In genomic region chr11:1305558-1306056, GRCh38 we compare ENCODE assay signal across 14 cellular contexts. TPM values are rescaled to one million over a fixed set of nuclear protein-coding genes. Genes with fewer than 3 reads are reported as not detected.
DNase-seq lines count a peak whose midpoint lies in the region; ATAC-seq and TF ChIP-seq lines count a peak whose summit lies in the region.
"Had no signal": no experiment of that assay in that cellular context is flagged by ENCODE, and none has a peak within 500 bp of the region (broad histone marks: within the 10 kb centered on the region; RNA-seq: fewer than 3 reads in every experiment).

No MANE protein-coding gene starts in this region.

- no peak overlapping the region for H2AFZ ChIP-seq in Loucy (ENCODE audit: low read length)

- in situ Hi-C loops in ACHN (cut with HindIII; ENCODE audit: low pct_ligation_motif_present, low pct_unique_long_range_greater_than_20kb, low sequenced_read_pairs): no loop called here

- H3K4me3 ChIP-seq in Loucy (ENCODE audit: low read length, poor library complexity, severe bottlenecking) (no peak overlapping the region), psoas muscle (no peak overlapping the region)
- H3K4me3 ChIP-seq: breast epithelium had no signal

- peaks cover 0 to 23% (median 0%) of the 10 kb centered on the region in 3 donors for H3K36me3 Mint-ChIP-seq in naive thymus-derived CD8-positive, alpha-beta T cell

- no peaks in the 10 kb centered on the region for H3K9me2 ChIP-seq in Loucy (replicated peaks; ENCODE audit: low read depth, low read length)

- H3K9me3 Mint-ChIP-seq in naive thymus-derived CD8-positive, alpha-beta T cell: peaks cover 0 to 2% (median 0%) of the 10 kb centered on the region in 9 donors

- WGBS in psoas muscle, 3 donors: 89 to 94% (median 90%) methylated on average over 24 of the region's 24 CpGs

- peaks cover 31 to 66% (median 61%) of the 10 kb centered on the region in 4 donors for H3K4me1 Mint-ChIP-seq in naive thymus-derived CD8-positive, alpha-beta T cell

- no peaks in the 10 kb centered on the region for H3K36me3 ChIP-seq in Loucy (ENCODE audit: insufficient read depth, low read length)
- H3K36me3 ChIP-seq in psoas muscle (ENCODE audit: insufficient read depth in 1 of 2, low read depth in 1 of 2): peaks cover 0 to 24% of the 10 kb centered on the region in 2 donors
- H3K36me3 ChIP-seq: breast epithelium had no signal

- ATAC-seq in psoas muscle (no peak), GM19328 (IDR thresholded peaks at IDR 0.05; ENCODE audit: unreplicated experiment) (no peak)
- ATAC-seq in naive thymus-derived CD8-positive, alpha-beta T cell: no peak

- POLR2A ChIA-PET in naive thymus-derived CD8-positive, alpha-beta T cell (lab: Charles Lee): no interaction called here

- no peaks in the 10 kb centered on the region for H3F3A ChIP-seq in Loucy (ENCODE audit: low read depth)

- TF ChIP-seq POLR2A in erythroblast (IDR thresholded peaks at IDR 0.05; ENCODE audit: low read length): no peak

- DNase-seq in ACHN: peak; percentile 20
- peak; percentile 6 for DNase-seq in kidney glomerular epithelial cell (lab: John Stamatoyannopoulos, UW)
- DNase-seq in psoas muscle: no peak
- no peak for DNase-seq in pons (ENCODE audit: low spot score)
- DNase-seq in naive thymus-derived CD8-positive, alpha-beta T cell: no peak
- no peak for DNase-seq in erythroblast (lab: John Stamatoyannopoulos, UW)
- DNase-seq: activated CD4-positive, CD25-positive, alpha-beta regulatory T cell; Karpas-422; NCI-H1417; NCI-H2171 had no signal

- H3K9me3 ChIP-seq in Loucy (ENCODE audit: insufficient read depth, low read depth, low read length) (no peaks in the 10 kb centered on the region), psoas muscle (no peaks in the 10 kb centered on the region)
- H3K9me3 ChIP-seq: breast epithelium had no signal

- intact Hi-C loops in psoas muscle (cut with DNase I): no loop called here

- H3K4me2 ChIP-seq in Loucy (ENCODE audit: low read depth, low read length, poor library complexity, severe bottlenecking): peak overlapping the region; percentile 34

- H3K27me3 Mint-ChIP-seq in naive thymus-derived CD8-positive, alpha-beta T cell: no peaks in the 10 kb centered on the region
- H3K27me3 Mint-ChIP-seq: activated naive CD8-positive, alpha-beta T cell had no signal

- peak overlapping the region; percentile 16 for H3K27ac ChIP-seq in psoas muscle

- TF ChIP-seq CTCF in Loucy (conservative IDR thresholded peaks at IDR 0.05; ENCODE audit: low read length) (no peak), psoas muscle (IDR thresholded peaks at IDR 0.05) (no peak)

- H3K27me3 ChIP-seq in Loucy (ENCODE audit: insufficient read depth, low read length, poor library complexity, severe bottlenecking): no peaks in the 10 kb centered on the region
- no peaks in the 10 kb centered on the region for H3K27me3 ChIP-seq in psoas muscle (ENCODE audit: insufficient read depth in 3 of 3, low read length in 2 of 3)
- H3K27me3 ChIP-seq: breast epithelium had no signal

- no peak overlapping the region for H3K9ac ChIP-seq in Loucy (ENCODE audit: low read depth, low read length, poor library complexity, severe bottlenecking)

- H4K20me1 ChIP-seq in Loucy (ENCODE audit: insufficient read depth, low read length, poor library complexity, severe bottlenecking): peaks cover 49% of the 10 kb centered on the region

- peak overlapping the region in 1 of 10 donors; percentile 64 for H3K27ac Mint-ChIP-seq in naive thymus-derived CD8-positive, alpha-beta T cell
- H3K27ac Mint-ChIP-seq: activated naive CD8-positive, alpha-beta T cell had no signal

- peaks cover 90% of the 10 kb centered on the region for H3K79me2 ChIP-seq in Loucy (ENCODE audit: insufficient read depth, low read length)

- H3K4me3 Mint-ChIP-seq in naive thymus-derived CD8-positive, alpha-beta T cell: no peak overlapping the region
- H3K4me3 Mint-ChIP-seq: activated naive CD8-positive, alpha-beta T cell had no signal

- H3K4me1 ChIP-seq in Loucy (ENCODE audit: insufficient read depth, low read length, poor library complexity, severe bottlenecking) (peaks cover 26% of the 10 kb centered on the region), psoas muscle (peaks cover 61% of the 10 kb centered on the region)

RNA-seq across cellular contexts. Expression of gene TOLLIP, which starts 3.8 kb away (rescaled TPM):
- 10 to 100 TPM; 45.0 to 74.6 (median 65.6) TPM for total RNA-seq in psoas muscle
- polyA plus RNA-seq in psoas muscle: 10 to 100 TPM; 33.5 to 56.4 (median 49.9) TPM
- 10 to 100 TPM; 33.8 to 38.6 TPM for total RNA-seq in naive thymus-derived CD8-positive, alpha-beta T cell
- polyA plus RNA-seq in naive thymus-derived CD8-positive, alpha-beta T cell: 10 to 100 TPM; 21.4 to 27.6 (median 23.4) TPM

Comparison
In these comparisons a context has a peak if more than half of its experiments do, and no peak if none do; other contexts are left out.
1. DNase-seq: peak in ACHN (single experiment) and kidney glomerular epithelial cell (single experiment); none in psoas muscle (0 of 2), pons (single experiment), naive thymus-derived CD8-positive, alpha-beta T cell (0 of 10) and erythroblast (0 of 2).